In the genomic region with DNA sequence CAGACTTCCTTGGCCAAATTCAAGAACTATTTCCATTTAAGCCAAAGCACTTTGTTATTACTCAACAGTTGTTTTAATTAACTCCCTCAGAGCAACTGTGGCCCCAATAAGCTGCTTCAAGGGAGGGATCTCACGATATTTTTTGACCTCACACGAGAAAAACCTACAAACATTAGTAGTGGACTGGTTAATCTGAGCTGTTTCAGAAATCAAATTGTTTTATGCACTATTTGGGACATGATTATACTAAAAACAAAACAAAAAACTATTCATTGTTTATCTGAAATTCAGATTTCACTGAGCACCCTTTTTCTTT, we compare ENCODE assay signal across 10 cellular contexts.
A peak's percentile ranks its signal among the peaks of the same experiment; 100 is the strongest.
DNase-seq lines count a peak whose midpoint lies in the region; ATAC-seq, FAIRE-seq and TF ChIP-seq lines count a peak whose summit lies in the region.
"Had no signal": no experiment of that assay in that cellular context is flagged by ENCODE, and none has a peak within 500 bp of the region (broad histone marks: within the 10 kb centered on the region; RNA-seq: fewer than 3 reads in every experiment).

No MANE protein-coding gene starts in this region.

- no peak for TF ChIP-seq POLR2A in K562 (conservative IDR thresholded peaks at IDR 0.05)

- intact Hi-C loops in left ventricle myocardium superior (cut with micrococcal nuclease) (no loop called here), K562 (cut with micrococcal nuclease) (loop anchor here (2.0 kb wide), 2 partner anchors 41 to 89 kb away; no protein-coding TSS in a partner anchor)

- DNase-seq in cardiac muscle cell (ENCODE audit: low read depth in 1 of 2, low spot score in 1 of 2) (no peak), left ventricle myocardium superior (no peak), K562 (ENCODE audit: extremely low read depth in 1 of 4, low spot score in 3 of 4) (peak in 1 of 4 experiments; percentile 16), type B pancreatic cell (ENCODE audit: extremely low spot score, unreplicated experiment) (no peak), DMS153 (lab: John Stamatoyannopoulos, UW) (no peak), DMS 273 (lab: John Stamatoyannopoulos, UW; ENCODE audit: unreplicated experiment) (no peak), middle frontal gyrus (ENCODE audit: extremely low spot score, low spot score) (no peak)
- DNase-seq: amniotic stem cell, NCI-H1694 treated with DMSO at 0.1 percent for 48 hours had no signal

- H3K4me3 Mint-ChIP-seq in type B pancreatic cell, result peak overlapping the region; percentile 93

- peaks cover 47% of the 10 kb centered on the region for H3K27me3 Mint-ChIP-seq in type B pancreatic cell

- WGBS in K562 (ENCODE audit: insufficient coverage, low coverage, missing lambda C conversion rate), result 5% methylated on average over 2 of the region's 2 CpGs

- FAIRE-seq in K562 (lab: Jason Lieb, UNC), result no peak

- H3K4me3 ChIP-seq in cardiac muscle cell (peak overlapping the region; percentile 48), K562 (peak overlapping the region; percentile 41), mucosa of rectum (ENCODE audit: low read length in 2 of 2) (peak overlapping the region in 1 of 2 donors; percentile 73)

- CTCF ChIA-PET in K562 (lab: Yijun Ruan, JAX; ENCODE audit: low intra/inter-chr PET ratio), result no interaction called here

- H3K9ac ChIP-seq in K562 (ENCODE audit: insufficient read depth in 1 of 2, low read depth in 2 of 2, low read length in 2 of 2) (peak overlapping the region in 1 of 2 experiments; percentile 66; a peak in 2 of 4 replicates), mucosa of rectum (ENCODE audit: low read depth in 1 of 2, low read length in 2 of 2) (no peak overlapping the region)

- H3K4me2 ChIP-seq in K562 (ENCODE audit: insufficient read depth, low read length), result peak overlapping the region; percentile 85

- H3K27ac ChIP-seq in cardiac muscle cell, result no peak overlapping the region
- peak overlapping the region; percentile 65 for H3K27ac ChIP-seq in K562 (ENCODE audit: extremely low read depth, low read depth, low read length)
- peak overlapping the region; percentile 7 to 63 for H3K27ac ChIP-seq in mucosa of rectum (ENCODE audit: low read depth in 2 of 2, low read length in 2 of 2)

- H3K9me3 Mint-ChIP-seq in type B pancreatic cell, result no peaks in the 10 kb centered on the region

- peaks cover 16% of the 10 kb centered on the region for H3K4me1 Mint-ChIP-seq in type B pancreatic cell (ENCODE audit: unreplicated experiment)

- H4K20me1 ChIP-seq in K562 (replicated peaks; ENCODE audit: control insufficient read depth, insufficient read depth, low read length), result no peaks in the 10 kb centered on the region

- H3K27ac Mint-ChIP-seq in type B pancreatic cell, result peak overlapping the region; percentile 33

- BruUV-seq in K562 (replicated peaks; lab: Mats Ljungman, UMichigan), result no TSS peak

- peak overlapping the region; percentile 91 for H2AFZ ChIP-seq in K562 (ENCODE audit: low read depth, low read length)

- POLR2A ChIA-PET in K562 (lab: Yijun Ruan, JAX), result interaction anchor here (0.6 to 2.4 kb wide), 6 partner anchors 8 to 987 kb away, joined by 3 to 7 read pairs (median 3); no protein-coding TSS in a partner anchor

- H3K4me1 ChIP-seq in cardiac muscle cell (ENCODE audit: low read depth) (peaks cover 4% of the 10 kb centered on the region), K562 (replicated peaks in 1 of 2; ENCODE audit: control insufficient read depth in 2 of 2, insufficient read depth in 2 of 2, low read length in 2 of 2) (peaks cover 0 to 8% of the 10 kb centered on the region in 2 experiments; a peak in 4 of 5 replicates), mucosa of rectum (ENCODE audit: control insufficient read depth in 2 of 2, insufficient read depth in 2 of 2, low read length in 2 of 2) (peaks cover 3 to 7% of the 10 kb centered on the region in 2 donors)

- TF ChIP-seq CTCF in cardiac muscle cell (IDR thresholded peaks at IDR 0.05; ENCODE audit: low read depth, low read length) (no peak), K562 (IDR thresholded peaks at IDR 0.05 in 2 of 3, conservative IDR thresholded peaks at IDR 0.05 in 1 of 3; ENCODE audit: insufficient read depth in 2 of 3, low read depth in 1 of 3, low read length in 3 of 3) (no peak), type B pancreatic cell (conservative IDR thresholded peaks at IDR 0.05) (no peak)

- peaks cover 3% of the 10 kb centered on the region; the same call in 2 of the 3 replicates for H3K79me2 ChIP-seq in K562 (ENCODE audit: control insufficient read depth, insufficient read depth, low read length)

- peaks cover 26% of the 10 kb centered on the region for H3K27me3 ChIP-seq in cardiac muscle cell
- H3K27me3 ChIP-seq in K562 (ENCODE audit: control insufficient read depth in 2 of 2, insufficient read depth in 2 of 2, low read length in 2 of 2), result no peaks in the 10 kb centered on the region
- peaks cover 0 to 6% of the 10 kb centered on the region in 2 donors for H3K27me3 ChIP-seq in mucosa of rectum (ENCODE audit: control insufficient read depth in 2 of 2, insufficient read depth in 2 of 2, low read length in 2 of 2)

- H3K36me3 Mint-ChIP-seq in type B pancreatic cell, result no peaks in the 10 kb centered on the region

- H3K36me3 ChIP-seq in cardiac muscle cell (no peaks in the 10 kb centered on the region), K562 (ENCODE audit: control insufficient read depth, insufficient read depth, low read length) (no peaks in the 10 kb centered on the region), mucosa of rectum (ENCODE audit: control insufficient read depth in 2 of 2, insufficient read depth in 2 of 2, low read length in 2 of 2) (no peaks in the 10 kb centered on the region)

- no peak for ATAC-seq in left ventricle myocardium superior
- ATAC-seq in K562, result peak; percentile 56

- TF ChIP-seq EP300 in K562 (IDR thresholded peaks at IDR 0.05; ENCODE audit: low read length), result no peak

- in situ Hi-C loops in K562 (cut with MboI), result no loop called here

- H3K9me3 ChIP-seq in cardiac muscle cell (ENCODE audit: low read depth), result no peaks in the 10 kb centered on the region
- H3K9me3 ChIP-seq in K562 (replicated peaks; ENCODE audit: control insufficient read depth, insufficient read depth, low read depth, low read length), result no peaks in the 10 kb centered on the region
- H3K9me3 ChIP-seq in mucosa of rectum (ENCODE audit: control insufficient read depth in 2 of 2, low read length in 2 of 2), result no peaks in the 10 kb centered on the region

- H3K9me1 ChIP-seq in K562 (ENCODE audit: control insufficient read depth, insufficient read depth, low read length), result no peaks in the 10 kb centered on the region

- TF ChIP-seq RAD21 in K562 (CRISPR knock-in tag; conservative IDR thresholded peaks at IDR 0.05 in 1 of 2, IDR thresholded peaks at IDR 0.05 in 1 of 2), result no peak

TF ChIP-seq in K562, 482 proteins besides CTCF, POLR2A, EP300 and RAD21 (continues in another document):
- TF ChIP-seq DNMT1 (IDR thresholded peaks at IDR 0.05) (no peak), HDAC3 (IDR thresholded peaks at IDR 0.05; ENCODE audit: borderline replicate concordance, partially characterized antibody) (no peak), PHTF2 (CRISPR knock-in tag; IDR thresholded peaks at IDR 0.05) (no peak), SMARCA4 (IDR thresholded peaks at IDR 0.05) (peak; percentile 5; the same call in 1 of the 2 replicates), ZNF384 (IDR thresholded peaks at IDR 0.05; ENCODE audit: low read depth, low read length) (no peak), YY1 (IDR thresholded peaks at IDR 0.05; ENCODE audit: borderline replicate concordance in 1 of 3, control insufficient read depth in 1 of 3, extremely low read depth in 1 of 3, insufficient read depth in 3 of 3, insufficient read length in 1 of 3, insufficient replicate concordance in 2 of 3, low read depth in 1 of 3, low read length in 2 of 3) (no peak), RAD51 (IDR thresholded peaks at IDR 0.05; ENCODE audit: borderline replicate concordance, low read depth) (no peak), EZH2 (IDR thresholded peaks at IDR 0.05; ENCODE audit: borderline replicate concordance, low read depth, low read length) (no peak), PYGO2 (tag; IDR thresholded peaks at IDR 0.05) (no peak)
- TF ChIP-seq, protein P1, sequence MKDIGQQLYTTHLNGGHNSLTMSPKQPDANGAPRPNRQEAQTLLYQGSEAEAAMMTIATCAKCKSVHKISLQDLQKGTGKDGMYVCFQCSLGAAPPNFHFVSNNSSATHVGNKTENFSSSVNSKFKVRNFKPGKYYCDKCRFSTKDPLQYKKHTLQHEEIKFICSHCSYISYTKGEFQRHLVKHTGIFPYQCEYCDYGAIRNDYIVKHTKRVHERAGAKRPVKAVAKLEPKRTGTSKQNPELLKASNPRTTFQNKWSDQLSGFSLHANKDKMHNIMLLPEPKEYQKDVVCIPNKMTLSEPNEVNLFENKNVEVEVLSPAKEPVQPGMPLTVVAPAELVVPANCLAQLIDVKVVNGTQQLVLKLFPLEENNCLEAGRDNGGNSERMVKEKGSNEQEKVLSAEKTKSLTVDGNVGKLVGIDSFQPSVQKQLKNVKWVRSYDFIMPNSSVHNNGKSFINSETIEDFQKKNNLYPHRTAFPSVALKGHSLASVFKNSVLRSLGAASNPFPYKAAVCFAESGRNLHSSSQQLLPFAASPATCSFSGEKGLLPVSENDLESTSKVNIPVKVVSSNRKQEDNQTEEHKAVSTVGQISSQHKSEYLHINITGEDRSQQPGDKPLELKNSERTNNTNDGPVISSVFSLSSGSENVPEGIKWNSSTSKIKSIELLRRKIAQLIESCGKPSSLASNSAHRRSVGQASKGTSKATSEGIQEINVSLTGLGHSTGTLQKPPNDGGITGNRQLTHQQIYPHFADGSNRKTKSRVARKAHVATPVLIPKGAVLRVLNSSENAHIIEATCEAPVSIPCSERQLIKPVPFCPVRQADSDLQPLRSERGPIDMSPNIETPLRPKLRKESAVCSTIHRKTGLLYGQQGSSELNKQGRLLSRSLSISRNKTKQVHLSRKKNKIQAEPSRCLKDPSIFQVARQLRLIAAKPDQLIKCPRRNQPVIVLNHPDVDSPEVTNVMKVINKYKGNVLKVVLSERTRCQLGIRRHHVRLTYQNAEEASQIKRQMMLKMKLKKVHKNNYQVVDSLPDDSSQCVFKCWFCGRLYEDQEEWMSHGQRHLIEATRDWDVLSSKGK (CRISPR knock-in tag; IDR thresholded peaks at IDR 0.05), result no peak
- TF ChIP-seq, protein P2, sequence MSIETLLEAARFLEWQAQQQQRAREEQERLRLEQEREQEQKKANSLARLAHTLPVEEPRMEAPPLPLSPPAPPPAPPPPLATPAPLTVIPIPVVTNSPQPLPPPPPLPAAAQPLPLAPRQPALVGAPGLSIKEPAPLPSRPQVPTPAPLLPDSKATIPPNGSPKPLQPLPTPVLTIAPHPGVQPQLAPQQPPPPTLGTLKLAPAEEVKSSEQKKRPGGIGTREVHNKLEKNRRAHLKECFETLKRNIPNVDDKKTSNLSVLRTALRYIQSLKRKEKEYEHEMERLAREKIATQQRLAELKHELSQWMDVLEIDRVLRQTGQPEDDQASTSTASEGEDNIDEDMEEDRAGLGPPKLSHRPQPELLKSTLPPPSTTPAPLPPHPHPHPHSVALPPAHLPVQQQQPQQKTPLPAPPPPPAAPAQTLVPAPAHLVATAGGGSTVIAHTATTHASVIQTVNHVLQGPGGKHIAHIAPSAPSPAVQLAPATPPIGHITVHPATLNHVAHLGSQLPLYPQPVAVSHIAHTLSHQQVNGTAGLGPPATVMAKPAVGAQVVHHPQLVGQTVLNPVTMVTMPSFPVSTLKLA (conservative IDR thresholded peaks at IDR 0.05), result 0 out of 4 replicates have a peak, but pooled peaks of 1 of the 2 experiments have one; percentile 1
